In genomic region chr11:46664612-46665011, GRCh38 we compare ENCODE assay signal across 17 cellular contexts. TPM values are rescaled to one million over a fixed set of nuclear protein-coding genes. Genes with fewer than 3 reads are reported as not detected.
DNase-seq lines count a peak whose midpoint lies in the region; ATAC-seq and TF ChIP-seq lines count a peak whose summit lies in the region.
"Had no signal": no experiment of that assay in that cellular context is flagged by ENCODE, and none has a peak within 500 bp of the region (broad histone marks: within the 10 kb centered on the region; RNA-seq: fewer than 3 reads in every experiment).

No MANE protein-coding gene starts in this region.

- no peak overlapping the region for H3K4me3 ChIP-seq in trophoblast cell (ENCODE audit: low read depth, low read length)
- H3K4me3 ChIP-seq in upper lobe of right lung: no peak overlapping the region
- H3K4me3 ChIP-seq: adrenal gland had no signal

- no peaks in the 10 kb centered on the region for H3K9me3 ChIP-seq in trophoblast cell (ENCODE audit: insufficient read depth, low read depth, low read length)
- no peaks in the 10 kb centered on the region for H3K9me3 ChIP-seq in upper lobe of right lung
- H3K9me3 ChIP-seq: adrenal gland had no signal

- H4K8ac ChIP-seq in trophoblast cell (ENCODE audit: low read depth, low read length): no peak overlapping the region

- no peaks in the 10 kb centered on the region for H3K27me3 Mint-ChIP-seq in activated naive CD8-positive, alpha-beta T cell
- no peaks in the 10 kb centered on the region for H3K27me3 Mint-ChIP-seq in activated naive CD8-positive, alpha-beta T cell treated with anti-CD3 and anti-CD28 coated beads for 36 hours

- no peak overlapping the region for H3K4ac ChIP-seq in trophoblast cell (ENCODE audit: low read depth, low read length)

- H3K18ac ChIP-seq in trophoblast cell (ENCODE audit: low read length): no peak overlapping the region

- no peaks in the 10 kb centered on the region for H3K9me3 Mint-ChIP-seq in activated naive CD8-positive, alpha-beta T cell (ENCODE audit: low read depth)
- H3K9me3 Mint-ChIP-seq in activated naive CD8-positive, alpha-beta T cell treated with anti-CD3 and anti-CD28 coated beads for 36 hours: no peaks in the 10 kb centered on the region
- H3K9me3 Mint-ChIP-seq: WTC11 had no signal

- H3K4me1 ChIP-seq in trophoblast cell (ENCODE audit: control insufficient read depth in 1 of 2, insufficient read depth in 2 of 2, low read length in 2 of 2) (peaks cover 0 to 6% of the 10 kb centered on the region in 2 experiments), upper lobe of right lung (no peaks in the 10 kb centered on the region)
- H3K4me1 ChIP-seq: foreskin keratinocyte had no signal

- WGBS in trophoblast cell (ENCODE audit: extremely low coverage, insufficient coverage, insufficient read length): no CpG with 5 or more reads among the region's 6 CpGs

- H3K27ac Mint-ChIP-seq in activated naive CD8-positive, alpha-beta T cell: peak overlapping the region; percentile 41
- H3K27ac Mint-ChIP-seq in activated naive CD8-positive, alpha-beta T cell treated with anti-CD3 and anti-CD28 coated beads for 36 hours: no peak overlapping the region
- H3K27ac Mint-ChIP-seq: activated CD8-positive, alpha-beta T cell treated with anti-CD3 and anti-CD28 coated beads, Interleukin-2, amount 10 ng/mL, durations not matched to agents 7 days and 5 days; WTC11 had no signal

- H3K36me3 ChIP-seq in trophoblast cell (ENCODE audit: control insufficient read depth in 1 of 2, insufficient read depth in 2 of 2, low read length in 2 of 2): peaks cover 48 to 56% of the 10 kb centered on the region in 2 experiments
- H3K36me3 ChIP-seq in upper lobe of right lung: peaks cover 98% of the 10 kb centered on the region

- H3K79me1 ChIP-seq in trophoblast cell (ENCODE audit: low read length): no peaks in the 10 kb centered on the region

- no peak overlapping the region for H2AK5ac ChIP-seq in trophoblast cell (ENCODE audit: low read length)

- no peak overlapping the region for H3K23ac ChIP-seq in trophoblast cell (ENCODE audit: low read length)

- no peak overlapping the region for H3K4me3 Mint-ChIP-seq in activated naive CD8-positive, alpha-beta T cell
- no peak overlapping the region for H3K4me3 Mint-ChIP-seq in activated naive CD8-positive, alpha-beta T cell treated with anti-CD3 and anti-CD28 coated beads for 36 hours
- H3K4me3 Mint-ChIP-seq: activated CD8-positive, alpha-beta T cell treated with anti-CD3 and anti-CD28 coated beads, Interleukin-2, amount 10 ng/mL, durations not matched to agents 7 days and 5 days; WTC11 had no signal

- intact Hi-C loops in cardiac septum (cut with DNase I): no loop called here
- intact Hi-C loops in upper lobe of right lung (cut with DNase I): no loop called here

- no peak overlapping the region for H2BK120ac ChIP-seq in trophoblast cell (ENCODE audit: insufficient read depth, low read length, poor library complexity)

- H2BK12ac ChIP-seq in trophoblast cell (ENCODE audit: low read length): no peak overlapping the region

- H4K12ac ChIP-seq in trophoblast cell (ENCODE audit: low read depth, low read length): no peak overlapping the region

- H3K4me2 ChIP-seq in trophoblast cell (ENCODE audit: low read length): no peak overlapping the region

- H3K14ac ChIP-seq in trophoblast cell (ENCODE audit: low read length): no peak overlapping the region

- H3K79me2 ChIP-seq in trophoblast cell (ENCODE audit: control insufficient read depth, insufficient read depth, low read length, poor library complexity): no peaks in the 10 kb centered on the region

- peak overlapping the region; percentile 2 for H4K91ac ChIP-seq in trophoblast cell (ENCODE audit: low read depth, low read length)

- H2BK5ac ChIP-seq in trophoblast cell (ENCODE audit: low read depth, low read length, poor library complexity): no peak overlapping the region

- no peak overlapping the region for H3K9ac ChIP-seq in trophoblast cell (ENCODE audit: low read length)

- ATAC-seq in upper lobe of right lung (no peak), GM19324 (IDR thresholded peaks at IDR 0.05; ENCODE audit: low FRiP score, unreplicated experiment) (no peak), HG02885 (IDR thresholded peaks at IDR 0.05; ENCODE audit: poor library complexity, unreplicated experiment) (no peak)
- ATAC-seq: activated CD8-positive, alpha-beta T cell treated with anti-CD3 and anti-CD28 coated beads, Interleukin-2, amount 10 ng/mL, durations not matched to agents 7 days and 5 days; foreskin keratinocyte; WTC11 had no signal

- no peaks in the 10 kb centered on the region for H3K36me3 Mint-ChIP-seq in activated naive CD8-positive, alpha-beta T cell
- peaks cover 12% of the 10 kb centered on the region for H3K36me3 Mint-ChIP-seq in activated naive CD8-positive, alpha-beta T cell treated with anti-CD3 and anti-CD28 coated beads for 36 hours

- DNase-seq in activated naive CD8-positive, alpha-beta T cell treated with anti-CD3 and anti-CD28 coated beads for 36 hours: no peak
- DNase-seq in cardiac septum (ENCODE audit: low spot score) (peak; percentile 43), trophoblast cell (peak; percentile 83 to 86), upper lobe of right lung (peak; percentile 28)
- no peak for DNase-seq in activated T-cell treated with anti-CD3 and anti-CD28 coated beads, Interleukin-2, amount 50 U/mL, for 1 hour
- DNase-seq: activated CD8-positive, alpha-beta T cell treated with anti-CD3 and anti-CD28 coated beads, Interleukin-2, amount 10 ng/mL, durations not matched to agents 7 days and 5 days; cerebellar nuclear complex; foreskin keratinocyte; NCI-H2029 treated with DMSO at 0.1 percent for 48 hours; stimulated activated CD4-positive, alpha-beta T cell treated with anti-CD3 and anti-CD28 coated beads, Interleukin-2, amount 100 ng/mL, for 48 hours had no signal

- TF ChIP-seq CTCF in upper lobe of right lung (IDR thresholded peaks at IDR 0.05): no peak

- no peak overlapping the region for H3K27ac ChIP-seq in trophoblast cell (ENCODE audit: low read depth, low read length)
- H3K27ac ChIP-seq in upper lobe of right lung: no peak overlapping the region

- H3K4me1 Mint-ChIP-seq in activated naive CD8-positive, alpha-beta T cell (ENCODE audit: low read depth): peaks cover 9% of the 10 kb centered on the region
- peaks cover 7% of the 10 kb centered on the region for H3K4me1 Mint-ChIP-seq in activated naive CD8-positive, alpha-beta T cell treated with anti-CD3 and anti-CD28 coated beads for 36 hours
- H3K4me1 Mint-ChIP-seq: WTC11 had no signal

- H2AFZ ChIP-seq in trophoblast cell (ENCODE audit: insufficient read depth, low read length, poor library complexity): no peak overlapping the region

- no peaks in the 10 kb centered on the region for H3K27me3 ChIP-seq in trophoblast cell (ENCODE audit: insufficient read depth, low read length)
- no peaks in the 10 kb centered on the region for H3K27me3 ChIP-seq in upper lobe of right lung
- H3K27me3 ChIP-seq: adrenal gland, foreskin keratinocyte had no signal

RNA-seq across cellular contexts. Expression of gene ARHGAP1, which starts 35.8 kb away (rescaled TPM):
- 10 to 100 TPM; 45.1 to 46.8 TPM for total RNA-seq in activated naive CD8-positive, alpha-beta T cell treated with anti-CD3 and anti-CD28 coated beads for 36 hours
- total RNA-seq in cardiac septum: 152 TPM
- polyA plus RNA-seq in trophoblast cell (2013): 78.4 and 80.5 TPM in 2 replicates
- 62.8 TPM for total RNA-seq in upper lobe of right lung

RNA-seq across cellular contexts. Expression of gene ZNF408, which starts 36.2 kb away (rescaled TPM):
- 10 to 100 TPM; 12.9 to 15.1 TPM for total RNA-seq in activated naive CD8-positive, alpha-beta T cell treated with anti-CD3 and anti-CD28 coated beads for 36 hours
- total RNA-seq in cardiac septum (6.7 TPM), upper lobe of right lung (9.3 TPM)
- polyA plus RNA-seq in trophoblast cell (2013): 9.1 and 9.3 TPM in 2 replicates

RNA-seq across cellular contexts. Expression of gene ATG13, which starts 47.3 kb away (rescaled TPM):
- 10 to 100 TPM; 49.2 to 51.4 TPM for total RNA-seq in activated naive CD8-positive, alpha-beta T cell treated with anti-CD3 and anti-CD28 coated beads for 36 hours
- total RNA-seq in cardiac septum: 43.4 TPM
- polyA plus RNA-seq in trophoblast cell (2013): 87.2 and 100 TPM in 2 replicates
- 61.1 TPM for total RNA-seq in upper lobe of right lung

RNA-seq across cellular contexts. Expression of gene HARBI1, which starts 47.6 kb away (rescaled TPM):
- 1 to 10 TPM; 2.6 to 4.5 TPM for total RNA-seq in activated naive CD8-positive, alpha-beta T cell treated with anti-CD3 and anti-CD28 coated beads for 36 hours
- total RNA-seq in cardiac septum (2.9 TPM), upper lobe of right lung (5.2 TPM)
- 3.6 and 3.7 TPM in 2 replicates for polyA plus RNA-seq in trophoblast cell (2013)

RNA-seq across cellular contexts. Expression of gene F2, which starts 54.4 kb away (rescaled TPM):
- not detected for total RNA-seq in activated naive CD8-positive, alpha-beta T cell treated with anti-CD3 and anti-CD28 coated beads for 36 hours
- total RNA-seq in cardiac septum: not detected
- 0.04 and 0.05 TPM in 2 replicates for polyA plus RNA-seq in trophoblast cell (2013)
- not detected for total RNA-seq in upper lobe of right lung
- total RNA-seq: foreskin keratinocyte, NCI-H460, omental fat pad had no signal
- polyA plus RNA-seq: adrenal gland, foreskin keratinocyte had no signal

Comparison
In these comparisons a context has a peak if more than half of its experiments do, and no peak if none do; other contexts are left out.
1. DNase-seq: peak in cardiac septum (single experiment), trophoblast cell (2 of 2) and upper lobe of right lung (single experiment); none in activated naive CD8-positive, alpha-beta T cell treated with anti-CD3 and anti-CD28 coated beads for 36 hours (single experiment) and activated T-cell treated with anti-CD3 and anti-CD28 coated beads, Interleukin-2, amount 50 U/mL, for 1 hour (single experiment).